In the genomic region with DNA sequence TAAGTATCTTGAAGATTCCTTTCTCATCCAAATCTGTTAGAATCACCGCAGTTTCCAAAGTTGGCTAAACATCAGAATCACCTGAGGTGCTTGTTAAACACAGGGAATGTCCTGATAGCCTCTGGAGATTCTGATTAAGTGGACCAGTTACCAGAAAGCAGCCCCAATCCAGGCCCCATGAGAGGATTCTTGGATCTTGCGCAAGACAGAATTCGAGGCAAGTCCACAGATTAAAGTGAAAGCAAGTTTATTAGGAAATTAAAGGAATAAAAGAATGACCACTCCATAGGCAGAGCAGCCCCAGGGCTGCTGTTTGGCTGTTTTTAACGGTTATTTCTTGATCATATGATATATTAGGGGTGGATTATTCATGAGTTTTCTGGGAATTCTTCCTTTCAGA, we compare ENCODE assay signal across 14 cellular contexts.
DNase-seq lines count a peak whose midpoint lies in the region; ATAC-seq and TF ChIP-seq lines count a peak whose summit lies in the region.
"Had no signal": no experiment of that assay in that cellular context is flagged by ENCODE, and none has a peak within 500 bp of the region (broad histone marks: within the 10 kb centered on the region; RNA-seq: fewer than 3 reads in every experiment).

No MANE protein-coding gene starts in this region.

- intact Hi-C loops in aorta (cut with DNase I), result loop anchor here in 1 of 2 donors (1.0 to 5.0 kb wide), 2 partner anchors 49 to 92 kb away; no protein-coding TSS in a partner anchor
- intact Hi-C loops in prostate gland (cut with DNase I), result no loop called here

- CTCF ChIA-PET in activated naive CD4-positive, alpha-beta T cell treated with anti-CD3 and anti-CD28 coated beads, Interleukin-2, amount 10 ng/mL, durations not matched to agents 7 days and 5 days (lab: Charles Lee), result no interaction called here

- peak overlapping the region; percentile 21 for H3K9ac ChIP-seq in adipocyte (ENCODE audit: low read length)

- H3K4me1 Mint-ChIP-seq in activated naive CD4-positive, alpha-beta T cell treated with anti-CD3 and anti-CD28 coated beads, Interleukin-2, amount 10 ng/mL, durations not matched to agents 7 days and 5 days, result no peaks in the 10 kb centered on the region
- H3K4me1 Mint-ChIP-seq in glutamatergic neuron (ENCODE audit: low read depth, unreplicated experiment), result no peaks in the 10 kb centered on the region
- H3K4me1 Mint-ChIP-seq: CD14-positive monocyte had no signal

- peaks cover 4% of the 10 kb centered on the region for H3K27me3 Mint-ChIP-seq in activated naive CD4-positive, alpha-beta T cell treated with anti-CD3 and anti-CD28 coated beads, Interleukin-2, amount 10 ng/mL, durations not matched to agents 7 days and 5 days
- H3K27me3 Mint-ChIP-seq in glutamatergic neuron (ENCODE audit: unreplicated experiment), result no peaks in the 10 kb centered on the region

- peaks cover 13% of the 10 kb centered on the region for H3K9me3 ChIP-seq in adipocyte (ENCODE audit: control insufficient read depth, low read length)
- H3K9me3 ChIP-seq in osteoblast (ENCODE audit: low read depth, low read length), result peaks cover 2% of the 10 kb centered on the region
- peaks cover 2% of the 10 kb centered on the region for H3K9me3 ChIP-seq in aorta (ENCODE audit: control insufficient read depth, low read length)
- H3K9me3 ChIP-seq in prostate gland, result no peaks in the 10 kb centered on the region
- H3K9me3 ChIP-seq: neutrophil had no signal

- no peak for TF ChIP-seq POLR2A in prostate gland (IDR thresholded peaks at IDR 0.05)

- H3K79me2 ChIP-seq in osteoblast (ENCODE audit: insufficient read depth, low read length), result peaks cover 46% of the 10 kb centered on the region

- H3K36me3 Mint-ChIP-seq in activated naive CD4-positive, alpha-beta T cell treated with anti-CD3 and anti-CD28 coated beads, Interleukin-2, amount 10 ng/mL, durations not matched to agents 7 days and 5 days, result no peaks in the 10 kb centered on the region
- peaks cover 16% of the 10 kb centered on the region for H3K36me3 Mint-ChIP-seq in glutamatergic neuron (ENCODE audit: unreplicated experiment)
- H3K36me3 Mint-ChIP-seq: CD14-positive monocyte had no signal

- peak overlapping the region; percentile 99 for H3K27ac ChIP-seq in osteoblast (ENCODE audit: low read depth, low read length)
- peak overlapping the region; percentile 36 to 93 for H3K27ac ChIP-seq in aorta (ENCODE audit: low read depth in 1 of 2, low read length in 2 of 2)
- H3K27ac ChIP-seq in prostate gland, result no peak overlapping the region
- H3K27ac ChIP-seq: neutrophil had no signal

- no peak for ATAC-seq in aorta (ENCODE audit: low FRiP score)

- H3K4me3 ChIP-seq in adipocyte (ENCODE audit: low read length), result peak overlapping the region; percentile 66
- no peak overlapping the region for H3K4me3 ChIP-seq in fibroblast of villous mesenchyme (ENCODE audit: low read depth, low read length)
- peak overlapping the region; percentile 15 for H3K4me3 ChIP-seq in osteoblast (ENCODE audit: insufficient read depth, low read length)
- H3K4me3 ChIP-seq in aorta (ENCODE audit: low read length in 2 of 2), result no peak overlapping the region
- H3K4me3 ChIP-seq in prostate gland, result no peak overlapping the region

- no peak overlapping the region for H3K27ac Mint-ChIP-seq in activated naive CD4-positive, alpha-beta T cell treated with anti-CD3 and anti-CD28 coated beads, Interleukin-2, amount 10 ng/mL, durations not matched to agents 7 days and 5 days
- no peak overlapping the region for H3K27ac Mint-ChIP-seq in glutamatergic neuron (ENCODE audit: unreplicated experiment)
- H3K27ac Mint-ChIP-seq: CD14-positive monocyte had no signal

- H3K27me3 ChIP-seq in adipocyte (replicated peaks; ENCODE audit: control insufficient read depth, insufficient read depth, low read length), result no peaks in the 10 kb centered on the region
- H3K27me3 ChIP-seq in osteoblast (ENCODE audit: insufficient read depth, low read length), result no peaks in the 10 kb centered on the region
- H3K27me3 ChIP-seq in aorta (ENCODE audit: control insufficient read depth in 1 of 2, insufficient read depth in 2 of 2, low read length in 1 of 2), result no peaks in the 10 kb centered on the region
- peaks cover 2% of the 10 kb centered on the region for H3K27me3 ChIP-seq in prostate gland (replicated peaks; ENCODE audit: insufficient read depth)
- H3K27me3 ChIP-seq: neutrophil had no signal

- H3K4me3 Mint-ChIP-seq in activated naive CD4-positive, alpha-beta T cell treated with anti-CD3 and anti-CD28 coated beads, Interleukin-2, amount 10 ng/mL, durations not matched to agents 7 days and 5 days, result no peak overlapping the region
- no peak overlapping the region for H3K4me3 Mint-ChIP-seq in glutamatergic neuron (ENCODE audit: unreplicated experiment)
- H3K4me3 Mint-ChIP-seq: CD14-positive monocyte had no signal

- peak overlapping the region; percentile 69 for H3K4me2 ChIP-seq in osteoblast (ENCODE audit: insufficient read depth, low read length)

- no peaks in the 10 kb centered on the region for H4K20me1 ChIP-seq in osteoblast (ENCODE audit: insufficient read depth, low read length)

- H3K36me3 ChIP-seq in adipocyte (ENCODE audit: control insufficient read depth, insufficient read depth, low read length, severe bottlenecking) (no peaks in the 10 kb centered on the region), osteoblast (ENCODE audit: insufficient read depth, low read length) (no peaks in the 10 kb centered on the region), aorta (ENCODE audit: control insufficient read depth in 1 of 2, insufficient read depth in 2 of 2, low read length in 1 of 2) (no peaks in the 10 kb centered on the region), prostate gland (no peaks in the 10 kb centered on the region)
- H3K36me3 ChIP-seq: neutrophil had no signal

- TF ChIP-seq CTCF in fibroblast of villous mesenchyme (IDR thresholded peaks at IDR 0.05; ENCODE audit: insufficient read depth, low read depth, low read length) (no peak), osteoblast (IDR thresholded peaks at IDR 0.05; ENCODE audit: extremely low read depth, low read depth, low read length) (no peak), glutamatergic neuron (IDR thresholded peaks at IDR 0.05; ENCODE audit: partially characterized antibody, unreplicated experiment) (no peak), prostate gland (IDR thresholded peaks at IDR 0.05) (no peak)

- peak; percentile 79 for DNase-seq in adipocyte (ENCODE audit: low read depth)
- peak; percentile 79 for DNase-seq in fibroblast of villous mesenchyme (ENCODE audit: low read depth)
- no peak for DNase-seq in osteoblast (ENCODE audit: insufficient read length, low spot score, missing footprints)
- DNase-seq in aorta, result no peak
- no peak for DNase-seq in activated naive CD4-positive, alpha-beta T cell treated with anti-CD3 and anti-CD28 coated beads, Interleukin-2, amount 10 ng/mL, durations not matched to agents 7 days and 5 days
- no peak for DNase-seq in glutamatergic neuron
- no peak for DNase-seq in prostate gland (ENCODE audit: low spot score)
- DNase-seq: activated naive CD4-positive, alpha-beta T cell treated with anti-CD3 and anti-CD28 coated beads, Interleukin-2, amount 50 U/mL, for 16 hours; caudate nucleus; DMS79 treated with DMSO at 0.1 percent for 48 hours; KBM-7; NCI-H1417 had no signal

- 32 to 38% methylated on average over 4 of the region's 4 CpGs for WGBS in aorta, 2 donors
- 33% methylated on average over 4 of the region's 4 CpGs for WGBS in prostate gland

- H2AFZ ChIP-seq in osteoblast (ENCODE audit: low read length), result no peak overlapping the region

- H3K9me3 Mint-ChIP-seq in activated naive CD4-positive, alpha-beta T cell treated with anti-CD3 and anti-CD28 coated beads, Interleukin-2, amount 10 ng/mL, durations not matched to agents 7 days and 5 days, result peaks cover 5% of the 10 kb centered on the region
- H3K9me3 Mint-ChIP-seq in glutamatergic neuron (ENCODE audit: unreplicated experiment), result peaks cover 3% of the 10 kb centered on the region

- peaks cover 30% of the 10 kb centered on the region for H3K4me1 ChIP-seq in adipocyte (ENCODE audit: control insufficient read depth, insufficient read depth, low read length)
- H3K4me1 ChIP-seq in osteoblast (ENCODE audit: insufficient read depth, low read length), result peaks cover 46% of the 10 kb centered on the region
- peaks cover 21 to 32% of the 10 kb centered on the region in 2 donors for H3K4me1 ChIP-seq in aorta (ENCODE audit: control insufficient read depth in 1 of 2, insufficient read depth in 2 of 2, low read length in 2 of 2)
- H3K4me1 ChIP-seq in prostate gland (replicated peaks), result no peaks in the 10 kb centered on the region

Comparison
In these comparisons a context has a peak if more than half of its experiments do, and no peak if none do; other contexts are left out.
1. DNase-seq: peak in adipocyte (single experiment) and fibroblast of villous mesenchyme (single experiment); none in osteoblast (single experiment), aorta (0 of 2), activated naive CD4-positive, alpha-beta T cell treated with anti-CD3 and anti-CD28 coated beads, Interleukin-2, amount 10 ng/mL, durations not matched to agents 7 days and 5 days (single experiment), glutamatergic neuron (single experiment) and prostate gland (single experiment).
2. H3K4me3 ChIP-seq: peak in adipocyte (single experiment) and osteoblast (single experiment); none in fibroblast of villous mesenchyme (single experiment), aorta (0 of 2) and prostate gland (0 of 2).
3. H3K27ac ChIP-seq: peak in osteoblast (single experiment) and aorta (2 of 2); none in prostate gland (0 of 2).